ENCODE assay signal across 9 cellular contexts in the genomic region with DNA sequence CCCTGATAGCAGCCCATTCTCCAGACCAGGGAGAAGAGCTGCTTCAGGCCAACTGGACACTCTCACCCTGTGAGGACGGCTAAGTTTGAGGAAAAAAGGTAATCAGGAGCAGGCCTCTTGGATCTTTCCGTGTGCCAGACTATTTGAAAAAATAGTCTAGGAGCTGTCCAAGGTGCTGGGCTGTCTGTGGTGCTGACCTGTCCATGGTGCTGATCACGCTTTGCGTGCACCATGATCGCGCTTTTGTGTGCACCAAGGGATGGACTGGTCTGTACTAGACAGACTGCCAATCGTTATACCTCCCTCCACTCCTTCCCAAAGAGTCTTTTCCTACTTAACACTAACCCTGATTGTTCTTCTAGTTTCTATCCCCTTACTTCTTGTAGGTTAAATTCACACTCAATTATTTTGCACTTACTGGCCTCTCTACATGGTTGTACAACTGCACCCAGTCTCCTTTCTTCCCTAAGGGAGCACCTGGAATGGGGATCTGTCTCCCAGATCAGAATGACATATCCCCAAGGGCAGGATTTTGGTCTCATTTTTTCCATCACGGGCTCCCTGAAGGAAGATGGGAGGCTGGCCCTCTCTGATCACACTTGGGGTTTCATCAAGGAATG.
A peak's percentile ranks its signal among the peaks of the same experiment; 100 is the strongest.
DNase-seq lines count a peak whose midpoint lies in the region; ATAC-seq and TF ChIP-seq lines count a peak whose summit lies in the region.
"Had no signal": no experiment of that assay in that cellular context is flagged by ENCODE, and none has a peak within 500 bp of the region (broad histone marks: within the 10 kb centered on the region; RNA-seq: fewer than 3 reads in every experiment).

No MANE protein-coding gene starts in this region.

- H3K27me3 ChIP-seq in endodermal cell (ENCODE audit: control insufficient read depth, insufficient read depth, low read length, poor library complexity, severe bottlenecking) (peaks cover 24% of the 10 kb centered on the region), osteoblast (ENCODE audit: insufficient read depth, low read length) (peaks cover 17% of the 10 kb centered on the region)

- H4K20me1 ChIP-seq in osteoblast (ENCODE audit: insufficient read depth, low read length), result no peaks in the 10 kb centered on the region

- H3K27ac Mint-ChIP-seq in endodermal cell, result no peak overlapping the region
- H3K27ac Mint-ChIP-seq: IgD-negative memory B cell had no signal

- POLR2A ChIA-PET in HEK293 (lab: Yijun Ruan, JAX), result no interaction called here

- CTCF ChIA-PET in HEK293 (lab: Yijun Ruan, JAX), result no interaction called here

- H3K27me3 Mint-ChIP-seq in endodermal cell (ENCODE audit: insufficient read depth), result peaks cover 12% of the 10 kb centered on the region

- 22 to 23% methylated on average over 8 of the region's 8 CpGs for WGBS in endodermal cell (ENCODE audit: insufficient coverage in 1 of 2, insufficient read length in 1 of 2), 2 experiments

- peaks cover 4% of the 10 kb centered on the region for H3K9me3 Mint-ChIP-seq in endodermal cell

- no peak overlapping the region for H3K9ac ChIP-seq in endodermal cell (ENCODE audit: extremely low read depth, low read length, poor library complexity, severe bottlenecking)

- H3K9me3 ChIP-seq in HEK293 (ENCODE audit: control insufficient read depth, insufficient read depth, low read depth, low read length) (no peaks in the 10 kb centered on the region), endodermal cell (ENCODE audit: control insufficient read depth, low read length) (no peaks in the 10 kb centered on the region), osteoblast (ENCODE audit: low read depth, low read length) (no peaks in the 10 kb centered on the region)

- H3K4me3 Mint-ChIP-seq in endodermal cell, result no peak overlapping the region
- H3K4me3 Mint-ChIP-seq: IgD-negative memory B cell had no signal

- ATAC-seq in GM21360 (IDR thresholded peaks at IDR 0.05; ENCODE audit: unreplicated experiment), result no peak

- no peaks in the 10 kb centered on the region for H3K36me3 Mint-ChIP-seq in endodermal cell (ENCODE audit: low read depth)

- H3K79me2 ChIP-seq in osteoblast (ENCODE audit: insufficient read depth, low read length), result no peaks in the 10 kb centered on the region

- no peak overlapping the region for H2AFZ ChIP-seq in osteoblast (ENCODE audit: low read length)

- H3K36me3 ChIP-seq in HEK293 (ENCODE audit: control insufficient read depth in 2 of 2, insufficient read depth in 1 of 2, low read length in 2 of 2) (no peaks in the 10 kb centered on the region), endodermal cell (ENCODE audit: control insufficient read depth, insufficient read depth, low read length) (no peaks in the 10 kb centered on the region), osteoblast (ENCODE audit: insufficient read depth, low read length) (no peaks in the 10 kb centered on the region)

- H3K4me2 ChIP-seq in osteoblast (ENCODE audit: insufficient read depth, low read length), result no peak overlapping the region

- H3K4me3 ChIP-seq in HEK293 (ENCODE audit: low read depth, low read length) (no peak overlapping the region), endodermal cell (ENCODE audit: low read length) (no peak overlapping the region), osteoblast (ENCODE audit: insufficient read depth, low read length) (no peak overlapping the region)

- DNase-seq in OCI-M1 (lab: John Stamatoyannopoulos, UW) (peak; percentile 69), endodermal cell (peak; percentile 88), osteoblast (ENCODE audit: insufficient read length, low spot score, missing footprints) (peak; percentile 93), NCI-H128 (lab: John Stamatoyannopoulos, UW; ENCODE audit: unreplicated experiment) (no peak), NCI-H1694 (lab: John Stamatoyannopoulos, UW) (no peak), NCI-H1436 (lab: John Stamatoyannopoulos, UW) (no peak)

- H3K27ac ChIP-seq in HEK293 (ENCODE audit: extremely low read depth, low read depth, low read length), result no peak overlapping the region
- H3K27ac ChIP-seq in endodermal cell (ENCODE audit: low read depth, low read length), result no peak overlapping the region
- H3K27ac ChIP-seq in osteoblast (ENCODE audit: low read depth, low read length), result no peak overlapping the region

- H3K4me1 ChIP-seq in HEK293 (ENCODE audit: control insufficient read depth, insufficient read depth, low read length) (no peaks in the 10 kb centered on the region), endodermal cell (ENCODE audit: control insufficient read depth, insufficient read depth, low read length) (no peaks in the 10 kb centered on the region), osteoblast (ENCODE audit: insufficient read depth, low read length) (no peaks in the 10 kb centered on the region)

- TF ChIP-seq CTCF in HEK293 (tag by site-specific recombination; IDR thresholded peaks at IDR 0.05), result no peak
- no peak for TF ChIP-seq CTCF in endodermal cell (conservative IDR thresholded peaks at IDR 0.05)
- TF ChIP-seq CTCF in osteoblast (IDR thresholded peaks at IDR 0.05; ENCODE audit: extremely low read depth, low read depth, low read length), result no peak

- no peaks in the 10 kb centered on the region for H3K4me1 Mint-ChIP-seq in endodermal cell

TF ChIP-seq in HEK293, 187 proteins besides CTCF, POLR2A, EP300 and RAD21 (continues in another document):
- TF ChIP-seq, protein P1, sequence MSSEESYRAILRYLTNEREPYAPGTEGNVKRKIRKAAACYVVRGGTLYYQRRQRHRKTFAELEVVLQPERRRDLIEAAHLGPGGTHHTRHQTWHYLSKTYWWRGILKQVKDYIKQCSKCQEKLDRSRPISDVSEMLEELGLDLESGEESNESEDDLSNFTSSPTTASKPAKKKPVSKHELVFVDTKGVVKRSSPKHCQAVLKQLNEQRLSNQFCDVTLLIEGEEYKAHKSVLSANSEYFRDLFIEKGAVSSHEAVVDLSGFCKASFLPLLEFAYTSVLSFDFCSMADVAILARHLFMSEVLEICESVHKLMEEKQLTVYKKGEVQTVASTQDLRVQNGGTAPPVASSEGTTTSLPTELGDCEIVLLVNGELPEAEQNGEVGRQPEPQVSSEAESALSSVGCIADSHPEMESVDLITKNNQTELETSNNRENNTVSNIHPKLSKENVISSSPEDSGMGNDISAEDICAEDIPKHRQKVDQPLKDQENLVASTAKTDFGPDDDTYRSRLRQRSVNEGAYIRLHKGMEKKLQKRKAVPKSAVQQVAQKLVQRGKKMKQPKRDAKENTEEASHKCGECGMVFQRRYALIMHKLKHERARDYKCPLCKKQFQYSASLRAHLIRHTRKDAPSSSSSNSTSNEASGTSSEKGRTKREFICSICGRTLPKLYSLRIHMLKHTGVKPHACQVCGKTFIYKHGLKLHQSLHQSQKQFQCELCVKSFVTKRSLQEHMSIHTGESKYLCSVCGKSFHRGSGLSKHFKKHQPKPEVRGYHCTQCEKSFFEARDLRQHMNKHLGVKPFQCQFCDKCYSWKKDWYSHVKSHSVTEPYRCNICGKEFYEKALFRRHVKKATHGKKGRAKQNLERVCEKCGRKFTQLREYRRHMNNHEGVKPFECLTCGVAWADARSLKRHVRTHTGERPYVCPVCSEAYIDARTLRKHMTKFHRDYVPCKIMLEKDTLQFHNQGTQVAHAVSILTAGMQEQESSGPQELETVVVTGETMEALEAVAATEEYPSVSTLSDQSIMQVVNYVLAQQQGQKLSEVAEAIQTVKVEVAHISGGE (tag by site-specific recombination; conservative IDR thresholded peaks at IDR 0.05; ENCODE audit: low read depth), result no peak
- TF ChIP-seq ZNF433 (tag by site-specific recombination; IDR thresholded peaks at IDR 0.05; ENCODE audit: low read depth) (no peak), ZNF658 (tag by site-specific recombination; IDR thresholded peaks at IDR 0.05) (no peak), ZNF202 (tag by site-specific recombination; IDR thresholded peaks at IDR 0.05; ENCODE audit: borderline replicate concordance) (no peak)
- TF ChIP-seq, protein P2, sequence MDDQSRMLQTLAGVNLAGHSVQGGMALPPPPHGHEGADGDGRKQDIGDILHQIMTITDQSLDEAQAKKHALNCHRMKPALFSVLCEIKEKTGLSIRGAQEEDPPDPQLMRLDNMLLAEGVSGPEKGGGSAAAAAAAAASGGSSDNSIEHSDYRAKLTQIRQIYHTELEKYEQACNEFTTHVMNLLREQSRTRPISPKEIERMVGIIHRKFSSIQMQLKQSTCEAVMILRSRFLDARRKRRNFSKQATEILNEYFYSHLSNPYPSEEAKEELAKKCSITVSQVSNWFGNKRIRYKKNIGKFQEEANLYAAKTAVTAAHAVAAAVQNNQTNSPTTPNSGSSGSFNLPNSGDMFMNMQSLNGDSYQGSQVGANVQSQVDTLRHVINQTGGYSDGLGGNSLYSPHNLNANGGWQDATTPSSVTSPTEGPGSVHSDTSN (CRISPR knock-in tag; IDR thresholded peaks at IDR 0.05), result peak; percentile 99
- TF ChIP-seq, protein P3, sequence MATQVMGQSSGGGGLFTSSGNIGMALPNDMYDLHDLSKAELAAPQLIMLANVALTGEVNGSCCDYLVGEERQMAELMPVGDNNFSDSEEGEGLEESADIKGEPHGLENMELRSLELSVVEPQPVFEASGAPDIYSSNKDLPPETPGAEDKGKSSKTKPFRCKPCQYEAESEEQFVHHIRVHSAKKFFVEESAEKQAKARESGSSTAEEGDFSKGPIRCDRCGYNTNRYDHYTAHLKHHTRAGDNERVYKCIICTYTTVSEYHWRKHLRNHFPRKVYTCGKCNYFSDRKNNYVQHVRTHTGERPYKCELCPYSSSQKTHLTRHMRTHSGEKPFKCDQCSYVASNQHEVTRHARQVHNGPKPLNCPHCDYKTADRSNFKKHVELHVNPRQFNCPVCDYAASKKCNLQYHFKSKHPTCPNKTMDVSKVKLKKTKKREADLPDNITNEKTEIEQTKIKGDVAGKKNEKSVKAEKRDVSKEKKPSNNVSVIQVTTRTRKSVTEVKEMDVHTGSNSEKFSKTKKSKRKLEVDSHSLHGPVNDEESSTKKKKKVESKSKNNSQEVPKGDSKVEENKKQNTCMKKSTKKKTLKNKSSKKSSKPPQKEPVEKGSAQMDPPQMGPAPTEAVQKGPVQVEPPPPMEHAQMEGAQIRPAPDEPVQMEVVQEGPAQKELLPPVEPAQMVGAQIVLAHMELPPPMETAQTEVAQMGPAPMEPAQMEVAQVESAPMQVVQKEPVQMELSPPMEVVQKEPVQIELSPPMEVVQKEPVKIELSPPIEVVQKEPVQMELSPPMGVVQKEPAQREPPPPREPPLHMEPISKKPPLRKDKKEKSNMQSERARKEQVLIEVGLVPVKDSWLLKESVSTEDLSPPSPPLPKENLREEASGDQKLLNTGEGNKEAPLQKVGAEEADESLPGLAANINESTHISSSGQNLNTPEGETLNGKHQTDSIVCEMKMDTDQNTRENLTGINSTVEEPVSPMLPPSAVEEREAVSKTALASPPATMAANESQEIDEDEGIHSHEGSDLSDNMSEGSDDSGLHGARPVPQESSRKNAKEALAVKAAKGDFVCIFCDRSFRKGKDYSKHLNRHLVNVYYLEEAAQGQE (tag by site-specific recombination; IDR thresholded peaks at IDR 0.05), result peak; percentile 100

Comparison
In these comparisons a context has a peak if more than half of its experiments do, and no peak if none do; other contexts are left out.
1. DNase-seq: peak in OCI-M1 (single experiment), endodermal cell (single experiment) and osteoblast (single experiment); none in NCI-H128 (single experiment), NCI-H1694 (single experiment) and NCI-H1436 (single experiment).